In genomic region chr3:197337656-197338055, GRCh38 we compare ENCODE assay signal across 10 cellular contexts.
"Had no signal": no experiment of that assay in that cellular context is flagged by ENCODE, and none has a peak within 500 bp of the region (broad histone marks: within the 10 kb centered on the region; RNA-seq: fewer than 3 reads in every experiment).

No MANE protein-coding gene starts in this region.

- ATAC-seq: heart left ventricle, right cardiac atrium had no signal

- H3K4me3 ChIP-seq: heart left ventricle had no signal

- DNase-seq: activated CD4-positive, alpha-beta T cell treated with anti-CD3 and anti-CD28 coated beads, Interleukin-2, amount 10 ng/mL, durations not matched to agents 7 days and 5 days; activated CD4-positive, CD25-positive, alpha-beta regulatory T cell; activated naive CD4-positive, alpha-beta T cell treated with anti-CD3 and anti-CD28 coated beads, Interleukin-2, amount 10 ng/mL, durations not matched to agents 7 days and 5 days; activated T-cell treated with anti-CD3 and anti-CD28 coated beads for 4 hours; effector memory CD4-positive, alpha-beta T cell; heart left ventricle; right cardiac atrium; small intestine; T-helper 2 cell had no signal

- H3K27ac ChIP-seq: heart left ventricle had no signal

- H3K36me3 ChIP-seq: heart left ventricle had no signal

- H3K27me3 ChIP-seq: heart left ventricle had no signal

- FAIRE-seq: small intestine, TTC549 had no signal

- H3K9me3 ChIP-seq: heart left ventricle had no signal
